Comparison of ENCODE assay signal across 26 cellular contexts in the genomic region with DNA sequence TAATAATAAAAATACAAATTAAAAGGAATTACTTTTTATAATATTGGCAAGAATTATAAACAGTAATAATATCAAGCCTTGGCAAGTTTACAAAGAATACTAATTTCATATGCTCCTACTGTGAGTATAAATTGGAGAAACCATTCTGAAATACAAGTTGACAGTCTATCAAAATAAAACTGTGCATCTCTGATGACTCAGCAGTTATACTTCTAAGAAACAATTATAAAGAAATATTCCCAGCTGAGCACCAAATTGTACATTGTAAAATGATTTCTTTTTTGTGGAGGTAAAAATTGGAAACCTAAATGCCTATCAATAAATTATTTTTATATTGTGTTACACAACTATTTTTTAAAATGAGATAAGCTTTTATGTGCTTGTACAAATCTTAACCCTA. TPM values are rescaled to one million over a fixed set of nuclear protein-coding genes. Genes with fewer than 3 reads are reported as not detected.
DNase-seq lines count a peak whose midpoint lies in the region; ATAC-seq, FAIRE-seq and TF ChIP-seq lines count a peak whose summit lies in the region.
"Had no signal": no experiment of that assay in that cellular context is flagged by ENCODE, and none has a peak within 500 bp of the region (broad histone marks: within the 10 kb centered on the region; RNA-seq: fewer than 3 reads in every experiment).

No MANE protein-coding gene starts in this region.

- H3K9ac ChIP-seq in HepG2 (ENCODE audit: insufficient read depth, low read depth, low read length) (no peak overlapping the region), K562 (ENCODE audit: insufficient read depth in 1 of 2, low read depth in 2 of 2, low read length in 2 of 2) (no peak overlapping the region)
- H3K9ac ChIP-seq: GM23248 had no signal

- ATAC-seq in HepG2 (no peak), right lobe of liver (no peak), K562 (no peak), SK-N-SH treated with all-trans-retinoic acid at 6 μM for 48 hours (no peak)
- no peak for ATAC-seq in stimulated activated naive B cell treated with anti-CD40 and anti-IgM and Interleukin-4, amounts not matched to agents 10 μg/mL and 1 μg/mL and 100 μg/mL, for 72 hours (replicated peaks)

- no peak for FAIRE-seq in HepG2 (lab: Jason Lieb, UNC)
- no peak for FAIRE-seq in K562 (lab: Jason Lieb, UNC)
- FAIRE-seq: GM12891, GM18507 had no signal

- DNase-seq in HepG2 (ENCODE audit: low spot score), result no peak
- no peak for DNase-seq in right lobe of liver
- DNase-seq in NCI-H446 treated with DMSO at 0.1 percent for 48 hours (lab: John Stamatoyannopoulos, UW), result peak; percentile 43
- DNase-seq in K562 (ENCODE audit: extremely low read depth in 1 of 4, low spot score in 3 of 4), result no peak
- DNase-seq in NCI-H1436 (lab: John Stamatoyannopoulos, UW), result no peak
- DNase-seq in stimulated activated CD4-positive, alpha-beta T cell treated with anti-CD3 and anti-CD28 coated beads, Interleukin-4, amount 100 ng/mL, for 4 hours, result no peak
- DNase-seq in stimulated activated naive B cell treated with anti-CD40 and anti-IgM and Interleukin-4, amounts not matched to agents 10 μg/mL and 1 μg/mL and 100 μg/mL, for 72 hours, result no peak
- DNase-seq: C1 segment of cervical spinal cord; Calu3; CD4-positive, alpha-beta memory T cell; COR-L47; DMS53; DMS79 treated with DMSO at 0.1 percent for 48 hours; GF-D8; GM23248; H9; HFFc6 had no signal

- H3K9me3 Mint-ChIP-seq in stimulated activated naive B cell treated with anti-CD40 and anti-IgM and Interleukin-4, amounts not matched to agents 10 μg/mL and 1 μg/mL and 100 μg/mL, for 72 hours, result peaks cover 4% of the 10 kb centered on the region in 2 donors

- no peaks in the 10 kb centered on the region for H3K36me3 Mint-ChIP-seq in stimulated activated naive B cell treated with anti-CD40 and anti-IgM and Interleukin-4, amounts not matched to agents 10 μg/mL and 1 μg/mL and 100 μg/mL, for 72 hours

- POLR2A ChIA-PET in HepG2 (lab: Yijun Ruan, JAX) (no interaction called here), K562 (lab: Yijun Ruan, JAX) (no interaction called here)

- H3K9me3 ChIP-seq in HepG2 (ENCODE audit: low read length), result no peaks in the 10 kb centered on the region
- H3K9me3 ChIP-seq in right lobe of liver, result no peaks in the 10 kb centered on the region
- no peaks in the 10 kb centered on the region; the same call in none of the 2 replicates for H3K9me3 ChIP-seq in K562 (replicated peaks; ENCODE audit: control insufficient read depth, insufficient read depth, low read depth, low read length)

- in situ Hi-C loops in HepG2 (cut with HindIII; ENCODE audit: extremely low pct_ligation_motif_present, low pct_unique_long_range_greater_than_20kb) (no loop called here), K562 (cut with MboI) (no loop called here)

- TF ChIP-seq POLR2A in HepG2 (IDR thresholded peaks at IDR 0.05; ENCODE audit: insufficient read depth in 1 of 2, low read depth in 2 of 2, low read length in 2 of 2) (no peak), right lobe of liver (IDR thresholded peaks at IDR 0.05) (no peak), K562 (conservative IDR thresholded peaks at IDR 0.05) (no peak)

- no TSS peak for BruUV-seq in HepG2 (replicated peaks; lab: Mats Ljungman, UMichigan)
- no TSS peak for BruUV-seq in K562 (replicated peaks; lab: Mats Ljungman, UMichigan)

- no peaks in the 10 kb centered on the region for H3K9me1 ChIP-seq in K562 (ENCODE audit: control insufficient read depth, insufficient read depth, low read length)

- CTCF ChIA-PET in HepG2 (lab: Yijun Ruan, JAX; ENCODE audit: low intra/inter-chr PET ratio, low total read pairs) (no interaction called here), K562 (lab: Yijun Ruan, JAX; ENCODE audit: low intra/inter-chr PET ratio) (no interaction called here)

- TF ChIP-seq EP300 in HepG2 (IDR thresholded peaks at IDR 0.05; ENCODE audit: low read depth in 2 of 2, low read length in 2 of 2) (no peak), HepG2 (CRISPR knock-in tag; IDR thresholded peaks at IDR 0.05; ENCODE audit: borderline replicate concordance) (no peak), K562 (IDR thresholded peaks at IDR 0.05; ENCODE audit: low read length) (no peak)

- H3K36me3 ChIP-seq in HepG2 (replicated peaks in 1 of 2; ENCODE audit: control insufficient read depth in 1 of 2, insufficient read depth in 2 of 2, low read length in 2 of 2) (no peaks in the 10 kb centered on the region), right lobe of liver (no peaks in the 10 kb centered on the region), K562 (ENCODE audit: control insufficient read depth, insufficient read depth, low read length) (no peaks in the 10 kb centered on the region)

- no peaks in the 10 kb centered on the region for H4K20me1 ChIP-seq in HepG2 (ENCODE audit: insufficient read depth, low read length)
- H4K20me1 ChIP-seq in K562 (replicated peaks; ENCODE audit: control insufficient read depth, insufficient read depth, low read length), result no peaks in the 10 kb centered on the region

- no peaks in the 10 kb centered on the region for H3K27me3 Mint-ChIP-seq in stimulated activated naive B cell treated with anti-CD40 and anti-IgM and Interleukin-4, amounts not matched to agents 10 μg/mL and 1 μg/mL and 100 μg/mL, for 72 hours

- no peak overlapping the region for H3K27ac ChIP-seq in HepG2 (ENCODE audit: extremely low read length, insufficient read depth, low read length)
- no peak overlapping the region for H3K27ac ChIP-seq in right lobe of liver
- H3K27ac ChIP-seq in K562 (ENCODE audit: extremely low read depth, low read depth, low read length), result no peak overlapping the region
- H3K27ac ChIP-seq: 22Rv1, GM23248 had no signal

- no peak overlapping the region for H3K4me3 Mint-ChIP-seq in stimulated activated naive B cell treated with anti-CD40 and anti-IgM and Interleukin-4, amounts not matched to agents 10 μg/mL and 1 μg/mL and 100 μg/mL, for 72 hours
- H3K4me3 Mint-ChIP-seq: CD4-positive, alpha-beta memory T cell; H9; HFFc6 had no signal

- H3K4me1 ChIP-seq in HepG2 (ENCODE audit: insufficient read depth, low read length) (no peaks in the 10 kb centered on the region), right lobe of liver (no peaks in the 10 kb centered on the region), K562 (replicated peaks in 1 of 2; ENCODE audit: control insufficient read depth in 2 of 2, insufficient read depth in 2 of 2, low read length in 2 of 2) (no peaks in the 10 kb centered on the region)

- TF ChIP-seq RAD21 in HepG2 (CRISPR knock-in tag; IDR thresholded peaks at IDR 0.05), result no peak
- no peak for TF ChIP-seq RAD21 in K562 (CRISPR knock-in tag; conservative IDR thresholded peaks at IDR 0.05 in 1 of 2, IDR thresholded peaks at IDR 0.05 in 1 of 2)

- H3K4me1 Mint-ChIP-seq in stimulated activated naive B cell treated with anti-CD40 and anti-IgM and Interleukin-4, amounts not matched to agents 10 μg/mL and 1 μg/mL and 100 μg/mL, for 72 hours, result no peaks in the 10 kb centered on the region
- H3K4me1 Mint-ChIP-seq: CD4-positive, alpha-beta memory T cell; H9 had no signal

- H3K27ac Mint-ChIP-seq in stimulated activated naive B cell treated with anti-CD40 and anti-IgM and Interleukin-4, amounts not matched to agents 10 μg/mL and 1 μg/mL and 100 μg/mL, for 72 hours, result no peak overlapping the region
- H3K27ac Mint-ChIP-seq: CD4-positive, alpha-beta memory T cell; H9; HFFc6 had no signal

- H3K27me3 ChIP-seq in HepG2 (ENCODE audit: control insufficient read depth in 1 of 2, insufficient read depth in 2 of 2, low read length in 2 of 2) (no peaks in the 10 kb centered on the region), right lobe of liver (no peaks in the 10 kb centered on the region), K562 (ENCODE audit: control insufficient read depth in 2 of 2, insufficient read depth in 2 of 2, low read length in 2 of 2) (no peaks in the 10 kb centered on the region)

- intact Hi-C loops in HepG2 (cut with micrococcal nuclease; ENCODE audit: unreplicated experiment), result no loop called here
- intact Hi-C loops in right lobe of liver (cut with DNase I), result no loop called here
- intact Hi-C loops in K562 (cut with micrococcal nuclease), result no loop called here

- H3K4me2 ChIP-seq in HepG2 (ENCODE audit: low read depth, low read length) (no peak overlapping the region), K562 (ENCODE audit: insufficient read depth, low read length) (no peak overlapping the region)

- H3K4me3 ChIP-seq in HepG2 (replicated peaks in 1 of 3; ENCODE audit: insufficient read depth in 1 of 3, low read depth in 2 of 3, low read length in 3 of 3) (no peak overlapping the region), right lobe of liver (no peak overlapping the region), K562 (no peak overlapping the region)
- H3K4me3 ChIP-seq: GM23248 had no signal

- no peaks in the 10 kb centered on the region for H3K79me2 ChIP-seq in HepG2 (ENCODE audit: insufficient read depth, low read length)
- no peaks in the 10 kb centered on the region for H3K79me2 ChIP-seq in K562 (ENCODE audit: control insufficient read depth, insufficient read depth, low read length)

- H2AFZ ChIP-seq in HepG2 (ENCODE audit: low read length) (no peak overlapping the region), K562 (ENCODE audit: low read depth, low read length) (no peak overlapping the region)
- H2AFZ ChIP-seq: GM23248 had no signal

- TF ChIP-seq CTCF in HepG2 (CRISPR knock-in tag; IDR thresholded peaks at IDR 0.05) (no peak), right lobe of liver (IDR thresholded peaks at IDR 0.05) (no peak), K562 (IDR thresholded peaks at IDR 0.05 in 2 of 3, conservative IDR thresholded peaks at IDR 0.05 in 1 of 3; ENCODE audit: insufficient read depth in 2 of 3, low read depth in 1 of 3, low read length in 3 of 3) (no peak)

RNA-seq across cellular contexts. Expression of gene KCNC2, which starts 35.5 kb away (rescaled TPM):
- not detected in 2 replicates for total RNA-seq in HepG2 (2016; rRNA removed; fragmentation: Illumina TruSeq; extraction: Trizol)
- not detected in 2 replicates for total RNA-seq in HepG2 (2016; cell fraction: cytosol; rRNA removed; fragmentation: Illumina TruSeq; extraction: Trizol; ENCODE audit: low read depth)
- not detected in 2 replicates for total RNA-seq in HepG2 (2016; cell fraction: insoluble cytoplasmic fraction; rRNA removed; fragmentation: Illumina TruSeq; extraction: Trizol)
- total RNA-seq in HepG2 (2016; cell fraction: membrane; rRNA removed; fragmentation: Illumina TruSeq; extraction: Trizol), result not detected in 2 replicates
- total RNA-seq in HepG2 (2016; cell fraction: nucleus; rRNA removed; fragmentation: Illumina TruSeq; extraction: Trizol), result not detected in 2 replicates
- not detected in 2 replicates for polyA plus RNA-seq in HepG2 (2011; rRNA removed)
- polyA plus RNA-seq in HepG2 (2011; cell fraction: cytosol; rRNA removed), result not detected in 2 replicates
- not detected in 2 replicates for polyA plus RNA-seq in HepG2 (2011; cell fraction: nucleus; rRNA removed)
- polyA plus RNA-seq in HepG2 (2012), result not detected in 2 replicates
- not detected in 2 replicates for polyA plus RNA-seq in HepG2 (2016; cell fraction: cytosol; fragmentation: Illumina TruSeq; extraction: Trizol; ENCODE audit: low read depth)
- not detected in 2 replicates for polyA plus RNA-seq in HepG2 (2016; cell fraction: insoluble cytoplasmic fraction; fragmentation: Illumina TruSeq; extraction: Trizol; ENCODE audit: low read depth)
- polyA plus RNA-seq in HepG2 (2016; cell fraction: membrane; fragmentation: Illumina TruSeq; extraction: Trizol; ENCODE audit: low read depth), result not detected in 2 replicates
- polyA plus RNA-seq in HepG2 (2016; cell fraction: nucleus; fragmentation: Illumina TruSeq; extraction: Trizol; ENCODE audit: insufficient read depth, low read depth), result not detected in 2 replicates
- polyA minus RNA-seq in HepG2 (2011; rRNA and poly(A)+ RNA removed; ENCODE audit: low replicate concordance), result not detected in 2 replicates
- polyA minus RNA-seq in HepG2 (2011; cell fraction: cytosol; rRNA and poly(A)+ RNA removed), result not detected in 2 replicates
- not detected in 2 replicates for polyA minus RNA-seq in HepG2 (2011; cell fraction: nucleus; rRNA and poly(A)+ RNA removed)
- under 1 TPM in 1 of 6 experiments, not detected in 5; 0.02 TPM for total RNA-seq in right lobe of liver
- total RNA-seq in K562 (2011; cell fraction: chromatin; rRNA removed; ENCODE audit: low replicate concordance), result not detected in 2 replicates
- total RNA-seq in K562 (2011; cell fraction: nucleolus; rRNA removed), result not detected in 2 replicates
- not detected in 2 replicates for total RNA-seq in K562 (2011; cell fraction: nucleoplasm; rRNA removed)
- total RNA-seq in K562 (2014; rRNA removed), result not detected in 2 replicates
- total RNA-seq in K562 (2014; rRNA removed; fragmentation: Illumina TruSeq; extraction: Trizol), result not detected in 2 replicates
- total RNA-seq in K562 (2015; rRNA removed; fragmentation: Illumina TruSeq; extraction: Trizol), result not detected in 2 replicates
- not detected in 2 replicates for total RNA-seq in K562 (2021)
- not detected in 2 replicates for polyA plus RNA-seq in K562 (2011; rRNA removed)
- not detected in 2 replicates for polyA plus RNA-seq in K562 (2011; cell fraction: cytosol; rRNA removed)
- polyA plus RNA-seq in K562 (2011; cell fraction: nucleus; rRNA removed), result not detected in 2 replicates
- polyA plus RNA-seq in K562 (2012), result not detected in 2 replicates
- polyA plus RNA-seq in K562 (2014; fragmentation: Illumina TruSeq; extraction: Trizol), result not detected in 2 replicates
- polyA plus RNA-seq in K562 (2014; fragmentation: Nextera tagmentation; extraction: Ambion mirVana), result not detected
- polyA plus RNA-seq in K562 (2014; rRNA removed), result not detected in 2 replicates
- not detected in 2 replicates for polyA minus RNA-seq in K562 (2011; rRNA and poly(A)+ RNA removed)
- not detected in 2 replicates for polyA minus RNA-seq in K562 (2011; cell fraction: cytosol; rRNA and poly(A)+ RNA removed)
- polyA minus RNA-seq in K562 (2011; cell fraction: nucleus; rRNA and poly(A)+ RNA removed), result not detected in 2 replicates
- total RNA-seq: A673; Calu3; CD4-positive, alpha-beta memory T cell; Daoy; G401; GM23248; H4; H9; HFFc6 had no signal
- polyA plus RNA-seq: BJ; CD4-positive, alpha-beta memory T cell; GM23248 had no signal

Comparison
In these comparisons a context has a peak if more than half of its experiments do, and no peak if none do; other contexts are left out.
1. Of the 241 proteins assayed by ChIP-seq in both HepG2 and K562: peak only in HepG2: none; only in K562: MAFG and NFE2L1; in both: MAFF and MAFK; in neither: 237.